ENCODE assay signal across 1 cellular context in the genomic region with DNA sequence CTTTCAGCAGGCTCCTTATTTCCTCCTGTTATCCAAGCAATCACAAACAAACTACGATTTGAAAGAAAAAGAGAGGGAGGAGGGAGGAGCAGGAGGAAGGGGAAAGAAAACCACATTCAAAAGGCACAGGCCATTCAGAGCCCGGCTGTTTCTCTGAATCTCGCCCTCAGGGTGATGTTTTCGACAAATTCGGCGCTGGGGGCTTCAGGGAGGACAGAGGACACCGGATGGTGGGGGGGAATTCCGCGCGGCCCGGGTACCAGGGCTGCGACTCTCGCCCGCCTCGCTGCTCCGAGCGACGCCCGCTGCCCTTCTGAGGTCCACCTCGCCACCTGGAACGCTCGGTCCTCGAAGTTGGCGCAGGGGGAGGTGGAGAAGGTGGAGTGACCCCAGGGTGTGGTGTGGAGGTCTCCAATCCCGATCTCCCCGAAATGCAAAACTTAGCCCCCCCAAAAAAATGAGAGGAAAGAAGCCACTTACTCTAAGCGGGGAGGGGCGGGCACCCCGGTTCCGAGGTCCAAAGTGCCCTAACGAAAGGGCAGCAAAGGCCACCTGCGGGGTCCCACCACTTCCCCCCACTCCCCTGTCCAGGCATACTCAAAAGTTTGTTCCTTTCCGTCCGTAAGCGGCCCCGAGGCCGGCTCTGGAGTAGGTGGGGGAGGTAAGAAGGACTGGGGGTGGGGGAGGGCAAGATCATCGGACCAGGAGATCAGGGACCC.
TF ChIP-seq lines count a peak whose summit lies in the region.

No MANE protein-coding gene starts in this region.

TF ChIP-seq in HEK293, 187 proteins besides CTCF, POLR2A, EP300 and RAD21 (continued from another document):
- TF ChIP-seq, protein P1, sequence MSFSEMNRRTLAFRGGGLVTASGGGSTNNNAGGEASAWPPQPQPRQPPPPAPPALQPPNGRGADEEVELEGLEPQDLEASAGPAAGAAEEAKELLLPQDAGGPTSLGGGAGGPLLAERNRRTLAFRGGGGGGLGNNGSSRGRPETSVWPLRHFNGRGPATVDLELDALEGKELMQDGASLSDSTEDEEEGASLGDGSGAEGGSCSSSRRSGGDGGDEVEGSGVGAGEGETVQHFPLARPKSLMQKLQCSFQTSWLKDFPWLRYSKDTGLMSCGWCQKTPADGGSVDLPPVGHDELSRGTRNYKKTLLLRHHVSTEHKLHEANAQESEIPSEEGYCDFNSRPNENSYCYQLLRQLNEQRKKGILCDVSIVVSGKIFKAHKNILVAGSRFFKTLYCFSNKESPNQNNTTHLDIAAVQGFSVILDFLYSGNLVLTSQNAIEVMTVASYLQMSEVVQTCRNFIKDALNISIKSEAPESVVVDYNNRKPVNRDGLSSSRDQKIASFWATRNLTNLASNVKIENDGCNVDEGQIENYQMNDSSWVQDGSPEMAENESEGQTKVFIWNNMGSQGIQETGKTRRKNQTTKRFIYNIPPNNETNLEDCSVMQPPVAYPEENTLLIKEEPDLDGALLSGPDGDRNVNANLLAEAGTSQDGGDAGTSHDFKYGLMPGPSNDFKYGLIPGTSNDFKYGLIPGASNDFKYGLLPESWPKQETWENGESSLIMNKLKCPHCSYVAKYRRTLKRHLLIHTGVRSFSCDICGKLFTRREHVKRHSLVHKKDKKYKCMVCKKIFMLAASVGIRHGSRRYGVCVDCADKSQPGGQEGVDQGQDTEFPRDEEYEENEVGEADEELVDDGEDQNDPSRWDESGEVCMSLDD (tag by site-specific recombination; IDR thresholded peaks at IDR 0.05) = 0 out of 2 replicates have a peak, but pooled peaks have one; percentile 24
- peak; percentile 88 for TF ChIP-seq ZNF341 (tag by site-specific recombination; IDR thresholded peaks at IDR 0.05; ENCODE audit: low read depth)
- TF ChIP-seq ZNF302 (tag by site-specific recombination; IDR thresholded peaks at IDR 0.05; ENCODE audit: low read depth) = no peak
- peak; percentile 87 for TF ChIP-seq ZBTB20 (tag by site-specific recombination; IDR thresholded peaks at IDR 0.05)
- TF ChIP-seq, protein P2, sequence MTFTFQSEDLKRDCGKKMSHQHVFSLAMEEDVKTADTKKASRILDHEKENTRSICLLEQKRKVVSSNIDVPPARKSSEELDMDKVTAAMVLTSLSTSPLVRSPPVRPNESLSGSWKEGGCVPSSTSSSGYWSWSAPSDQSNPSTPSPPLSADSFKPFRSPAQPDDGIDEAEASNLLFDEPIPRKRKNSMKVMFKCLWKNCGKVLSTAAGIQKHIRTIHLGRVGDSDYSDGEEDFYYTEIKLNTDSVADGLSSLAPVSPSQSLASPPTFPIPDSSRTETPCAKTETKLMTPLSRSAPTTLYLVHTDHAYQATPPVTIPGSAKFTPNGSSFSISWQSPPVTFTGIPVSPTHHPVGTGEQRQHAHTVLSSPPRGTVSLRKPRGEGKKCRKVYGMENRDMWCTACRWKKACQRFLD (tag by site-specific recombination; IDR thresholded peaks at IDR 0.05) = no peak
- no peak for TF ChIP-seq ZNF23 (tag by site-specific recombination; IDR thresholded peaks at IDR 0.05; ENCODE audit: borderline replicate concordance)
- TF ChIP-seq, protein P3, sequence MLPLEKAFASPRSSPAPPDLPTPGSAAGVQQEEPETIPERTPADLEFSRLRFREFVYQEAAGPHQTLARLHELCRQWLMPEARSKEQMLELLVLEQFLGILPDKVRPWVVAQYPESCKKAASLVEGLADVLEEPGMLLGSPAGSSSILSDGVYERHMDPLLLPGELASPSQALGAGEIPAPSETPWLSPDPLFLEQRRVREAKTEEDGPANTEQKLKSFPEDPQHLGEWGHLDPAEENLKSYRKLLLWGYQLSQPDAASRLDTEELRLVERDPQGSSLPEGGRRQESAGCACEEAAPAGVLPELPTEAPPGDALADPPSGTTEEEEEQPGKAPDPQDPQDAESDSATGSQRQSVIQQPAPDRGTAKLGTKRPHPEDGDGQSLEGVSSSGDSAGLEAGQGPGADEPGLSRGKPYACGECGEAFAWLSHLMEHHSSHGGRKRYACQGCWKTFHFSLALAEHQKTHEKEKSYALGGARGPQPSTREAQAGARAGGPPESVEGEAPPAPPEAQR (tag by site-specific recombination; IDR thresholded peaks at IDR 0.05) = no peak
- no peak for TF ChIP-seq HOXC10 (CRISPR knock-in tag; IDR thresholded peaks at IDR 0.05)
- TF ChIP-seq ZNF335 (tag by site-specific recombination; conservative IDR thresholded peaks at IDR 0.05) = peak; percentile 51; the same call in 1 of the 2 replicates
- no peak for TF ChIP-seq ZNF132 (tag by site-specific recombination; IDR thresholded peaks at IDR 0.05; ENCODE audit: borderline replicate concordance)
- TF ChIP-seq ZNF48 (tag by site-specific recombination; IDR thresholded peaks at IDR 0.05) = no peak
